1 cellular context compared by ENCODE assay signal in genomic region chr17:72338847-72339790, GRCh38.
TF ChIP-seq lines count a peak whose summit lies in the region.

No MANE protein-coding gene starts in this region.

TF ChIP-seq in HepG2, 621 proteins besides CTCF, POLR2A, EP300 and RAD21 (continued from another document and continues in another):
- TF ChIP-seq FOXK1 (CRISPR knock-in tag; IDR thresholded peaks at IDR 0.05; ENCODE audit: borderline replicate concordance, low read depth) = 0 out of 2 replicates have a peak, but pooled peaks have one; percentile 20
- TF ChIP-seq ZNF335 (CRISPR knock-in tag; IDR thresholded peaks at IDR 0.05) = no peak
- peak; percentile 61 for TF ChIP-seq DRAP1 (CRISPR knock-in tag; IDR thresholded peaks at IDR 0.05)
- TF ChIP-seq ZNF205 (CRISPR knock-in tag; IDR thresholded peaks at IDR 0.05) = no peak
- TF ChIP-seq SAFB2 (CRISPR knock-in tag; IDR thresholded peaks at IDR 0.05; ENCODE audit: borderline replicate concordance, low read depth) = no peak
- no peak for TF ChIP-seq YEATS2 (CRISPR knock-in tag; IDR thresholded peaks at IDR 0.05; ENCODE audit: borderline replicate concordance)
- no peak for TF ChIP-seq ZBTB1 (CRISPR knock-in tag; IDR thresholded peaks at IDR 0.05; ENCODE audit: borderline replicate concordance)
- TF ChIP-seq SATB2 (CRISPR knock-in tag; IDR thresholded peaks at IDR 0.05) = no peak
- TF ChIP-seq MEIS1 (CRISPR knock-in tag; IDR thresholded peaks at IDR 0.05; ENCODE audit: borderline replicate concordance) = no peak
- no peak for TF ChIP-seq MBNL3 (CRISPR knock-in tag; conservative IDR thresholded peaks at IDR 0.05)
- TF ChIP-seq E2F1 (CRISPR knock-in tag; IDR thresholded peaks at IDR 0.05) = no peak
- no peak for TF ChIP-seq SCMH1 (CRISPR knock-in tag; IDR thresholded peaks at IDR 0.05; ENCODE audit: borderline replicate concordance)
- no peak; the same call in 1 of the 2 replicates for TF ChIP-seq ZNF691 (CRISPR knock-in tag; IDR thresholded peaks at IDR 0.05; ENCODE audit: borderline replicate concordance, low read depth)
- TF ChIP-seq POLR2AphosphoS2 (IDR thresholded peaks at IDR 0.05; ENCODE audit: low read depth, low read length) = no peak
- TF ChIP-seq, protein P1, sequence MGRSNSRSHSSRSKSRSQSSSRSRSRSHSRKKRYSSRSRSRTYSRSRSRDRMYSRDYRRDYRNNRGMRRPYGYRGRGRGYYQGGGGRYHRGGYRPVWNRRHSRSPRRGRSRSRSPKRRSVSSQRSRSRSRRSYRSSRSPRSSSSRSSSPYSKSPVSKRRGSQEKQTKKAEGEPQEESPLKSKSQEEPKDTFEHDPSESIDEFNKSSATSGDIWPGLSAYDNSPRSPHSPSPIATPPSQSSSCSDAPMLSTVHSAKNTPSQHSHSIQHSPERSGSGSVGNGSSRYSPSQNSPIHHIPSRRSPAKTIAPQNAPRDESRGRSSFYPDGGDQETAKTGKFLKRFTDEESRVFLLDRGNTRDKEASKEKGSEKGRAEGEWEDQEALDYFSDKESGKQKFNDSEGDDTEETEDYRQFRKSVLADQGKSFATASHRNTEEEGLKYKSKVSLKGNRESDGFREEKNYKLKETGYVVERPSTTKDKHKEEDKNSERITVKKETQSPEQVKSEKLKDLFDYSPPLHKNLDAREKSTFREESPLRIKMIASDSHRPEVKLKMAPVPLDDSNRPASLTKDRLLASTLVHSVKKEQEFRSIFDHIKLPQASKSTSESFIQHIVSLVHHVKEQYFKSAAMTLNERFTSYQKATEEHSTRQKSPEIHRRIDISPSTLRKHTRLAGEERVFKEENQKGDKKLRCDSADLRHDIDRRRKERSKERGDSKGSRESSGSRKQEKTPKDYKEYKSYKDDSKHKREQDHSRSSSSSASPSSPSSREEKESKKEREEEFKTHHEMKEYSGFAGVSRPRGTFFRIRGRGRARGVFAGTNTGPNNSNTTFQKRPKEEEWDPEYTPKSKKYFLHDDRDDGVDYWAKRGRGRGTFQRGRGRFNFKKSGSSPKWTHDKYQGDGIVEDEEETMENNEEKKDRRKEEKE (IDR thresholded peaks at IDR 0.05) = no peak
- no peak for TF ChIP-seq ZNF484 (CRISPR knock-in tag; IDR thresholded peaks at IDR 0.05; ENCODE audit: borderline replicate concordance, low read depth)
- 0 out of 2 replicates have a peak, but pooled peaks have one; percentile 7 for TF ChIP-seq ZNF878 (CRISPR knock-in tag; IDR thresholded peaks at IDR 0.05)
- no peak for TF ChIP-seq DMTF1 (CRISPR knock-in tag; IDR thresholded peaks at IDR 0.05)
- TF ChIP-seq KAT7 (CRISPR knock-in tag; IDR thresholded peaks at IDR 0.05; ENCODE audit: borderline replicate concordance) = no peak
- TF ChIP-seq, protein P2, sequence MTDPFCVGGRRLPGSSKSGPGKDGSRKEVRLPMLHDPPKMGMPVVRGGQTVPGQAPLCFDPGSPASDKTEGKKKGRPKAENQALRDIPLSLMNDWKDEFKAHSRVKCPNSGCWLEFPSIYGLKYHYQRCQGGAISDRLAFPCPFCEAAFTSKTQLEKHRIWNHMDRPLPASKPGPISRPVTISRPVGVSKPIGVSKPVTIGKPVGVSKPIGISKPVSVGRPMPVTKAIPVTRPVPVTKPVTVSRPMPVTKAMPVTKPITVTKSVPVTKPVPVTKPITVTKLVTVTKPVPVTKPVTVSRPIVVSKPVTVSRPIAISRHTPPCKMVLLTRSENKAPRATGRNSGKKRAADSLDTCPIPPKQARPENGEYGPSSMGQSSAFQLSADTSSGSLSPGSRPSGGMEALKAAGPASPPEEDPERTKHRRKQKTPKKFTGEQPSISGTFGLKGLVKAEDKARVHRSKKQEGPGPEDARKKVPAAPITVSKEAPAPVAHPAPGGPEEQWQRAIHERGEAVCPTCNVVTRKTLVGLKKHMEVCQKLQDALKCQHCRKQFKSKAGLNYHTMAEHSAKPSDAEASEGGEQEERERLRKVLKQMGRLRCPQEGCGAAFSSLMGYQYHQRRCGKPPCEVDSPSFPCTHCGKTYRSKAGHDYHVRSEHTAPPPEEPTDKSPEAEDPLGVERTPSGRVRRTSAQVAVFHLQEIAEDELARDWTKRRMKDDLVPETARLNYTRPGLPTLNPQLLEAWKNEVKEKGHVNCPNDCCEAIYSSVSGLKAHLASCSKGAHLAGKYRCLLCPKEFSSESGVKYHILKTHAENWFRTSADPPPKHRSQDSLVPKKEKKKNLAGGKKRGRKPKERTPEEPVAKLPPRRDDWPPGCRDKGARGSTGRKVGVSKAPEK (CRISPR knock-in tag; IDR thresholded peaks at IDR 0.05; ENCODE audit: borderline replicate concordance) = no peak
- no peak for TF ChIP-seq ZNF674 (CRISPR knock-in tag; IDR thresholded peaks at IDR 0.05; ENCODE audit: low read depth)
- TF ChIP-seq STAT5B (CRISPR knock-in tag; IDR thresholded peaks at IDR 0.05) = no peak
- TF ChIP-seq MIXL1 (CRISPR knock-in tag; IDR thresholded peaks at IDR 0.05) = peak; percentile 89
- TF ChIP-seq GLI4 (CRISPR knock-in tag; IDR thresholded peaks at IDR 0.05; ENCODE audit: borderline replicate concordance) = no peak
- TF ChIP-seq ZNF329 (CRISPR knock-in tag; IDR thresholded peaks at IDR 0.05; ENCODE audit: low read depth) = no peak
- TF ChIP-seq IRF2 (CRISPR knock-in tag; IDR thresholded peaks at IDR 0.05) = no peak
- peak; percentile 68; the same call in 1 of the 2 replicates for TF ChIP-seq ZBED4 (CRISPR knock-in tag; IDR thresholded peaks at IDR 0.05; ENCODE audit: borderline replicate concordance)
- TF ChIP-seq FOXA3 (CRISPR knock-in tag; IDR thresholded peaks at IDR 0.05) = peak; percentile 56; the same call in 1 of the 2 replicates
- peak; percentile 53; the same call in 1 of the 2 replicates for TF ChIP-seq ZFY (CRISPR knock-in tag; IDR thresholded peaks at IDR 0.05)
- no peak for TF ChIP-seq ZNF720 (CRISPR knock-in tag; IDR thresholded peaks at IDR 0.05)
- no peak for TF ChIP-seq HNRNPL (IDR thresholded peaks at IDR 0.05; ENCODE audit: low read depth, low read length)
- peak; percentile 41; the same call in 1 of the 2 replicates for TF ChIP-seq SIX1 (CRISPR knock-in tag; IDR thresholded peaks at IDR 0.05; ENCODE audit: borderline replicate concordance)
- TF ChIP-seq PHF8 (CRISPR knock-in tag; IDR thresholded peaks at IDR 0.05) = no peak
- TF ChIP-seq, protein P3, sequence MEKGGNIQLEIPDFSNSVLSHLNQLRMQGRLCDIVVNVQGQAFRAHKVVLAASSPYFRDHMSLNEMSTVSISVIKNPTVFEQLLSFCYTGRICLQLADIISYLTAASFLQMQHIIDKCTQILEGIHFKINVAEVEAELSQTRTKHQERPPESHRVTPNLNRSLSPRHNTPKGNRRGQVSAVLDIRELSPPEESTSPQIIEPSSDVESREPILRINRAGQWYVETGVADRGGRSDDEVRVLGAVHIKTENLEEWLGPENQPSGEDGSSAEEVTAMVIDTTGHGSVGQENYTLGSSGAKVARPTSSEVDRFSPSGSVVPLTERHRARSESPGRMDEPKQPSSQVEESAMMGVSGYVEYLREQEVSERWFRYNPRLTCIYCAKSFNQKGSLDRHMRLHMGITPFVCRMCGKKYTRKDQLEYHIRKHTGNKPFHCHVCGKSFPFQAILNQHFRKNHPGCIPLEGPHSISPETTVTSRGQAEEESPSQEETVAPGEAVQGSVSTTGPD (CRISPR knock-in tag; IDR thresholded peaks at IDR 0.05) = no peak
- no peak for TF ChIP-seq ZNF703 (CRISPR knock-in tag; IDR thresholded peaks at IDR 0.05; ENCODE audit: borderline replicate concordance)
- no peak for TF ChIP-seq ZNF383 (CRISPR knock-in tag; IDR thresholded peaks at IDR 0.05; ENCODE audit: borderline replicate concordance)
- TF ChIP-seq, protein P4, sequence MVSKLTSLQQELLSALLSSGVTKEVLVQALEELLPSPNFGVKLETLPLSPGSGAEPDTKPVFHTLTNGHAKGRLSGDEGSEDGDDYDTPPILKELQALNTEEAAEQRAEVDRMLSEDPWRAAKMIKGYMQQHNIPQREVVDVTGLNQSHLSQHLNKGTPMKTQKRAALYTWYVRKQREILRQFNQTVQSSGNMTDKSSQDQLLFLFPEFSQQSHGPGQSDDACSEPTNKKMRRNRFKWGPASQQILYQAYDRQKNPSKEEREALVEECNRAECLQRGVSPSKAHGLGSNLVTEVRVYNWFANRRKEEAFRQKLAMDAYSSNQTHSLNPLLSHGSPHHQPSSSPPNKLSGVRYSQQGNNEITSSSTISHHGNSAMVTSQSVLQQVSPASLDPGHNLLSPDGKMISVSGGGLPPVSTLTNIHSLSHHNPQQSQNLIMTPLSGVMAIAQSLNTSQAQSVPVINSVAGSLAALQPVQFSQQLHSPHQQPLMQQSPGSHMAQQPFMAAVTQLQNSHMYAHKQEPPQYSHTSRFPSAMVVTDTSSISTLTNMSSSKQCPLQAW (CRISPR knock-in tag; IDR thresholded peaks at IDR 0.05) = peak; percentile 86
- TF ChIP-seq, protein P5, sequence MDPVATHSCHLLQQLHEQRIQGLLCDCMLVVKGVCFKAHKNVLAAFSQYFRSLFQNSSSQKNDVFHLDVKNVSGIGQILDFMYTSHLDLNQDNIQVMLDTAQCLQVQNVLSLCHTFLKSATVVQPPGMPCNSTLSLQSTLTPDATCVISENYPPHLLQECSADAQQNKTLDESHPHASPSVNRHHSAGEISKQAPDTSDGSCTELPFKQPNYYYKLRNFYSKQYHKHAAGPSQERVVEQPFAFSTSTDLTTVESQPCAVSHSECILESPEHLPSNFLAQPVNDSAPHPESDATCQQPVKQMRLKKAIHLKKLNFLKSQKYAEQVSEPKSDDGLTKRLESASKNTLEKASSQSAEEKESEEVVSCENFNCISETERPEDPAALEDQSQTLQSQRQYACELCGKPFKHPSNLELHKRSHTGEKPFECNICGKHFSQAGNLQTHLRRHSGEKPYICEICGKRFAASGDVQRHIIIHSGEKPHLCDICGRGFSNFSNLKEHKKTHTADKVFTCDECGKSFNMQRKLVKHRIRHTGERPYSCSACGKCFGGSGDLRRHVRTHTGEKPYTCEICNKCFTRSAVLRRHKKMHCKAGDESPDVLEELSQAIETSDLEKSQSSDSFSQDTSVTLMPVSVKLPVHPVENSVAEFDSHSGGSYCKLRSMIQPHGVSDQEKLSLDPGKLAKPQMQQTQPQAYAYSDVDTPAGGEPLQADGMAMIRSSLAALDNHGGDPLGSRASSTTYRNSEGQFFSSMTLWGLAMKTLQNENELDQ (CRISPR knock-in tag; IDR thresholded peaks at IDR 0.05; ENCODE audit: borderline replicate concordance) = no peak
- no peak for TF ChIP-seq ZNF577 (CRISPR knock-in tag; IDR thresholded peaks at IDR 0.05; ENCODE audit: borderline replicate concordance, low read depth)
- TF ChIP-seq HDAC1 (CRISPR knock-in tag; IDR thresholded peaks at IDR 0.05) = no peak
- no peak for TF ChIP-seq ZNF839 (CRISPR knock-in tag; IDR thresholded peaks at IDR 0.05; ENCODE audit: borderline replicate concordance)
